ENCODE assay signal across 25 cellular contexts in the genomic region with DNA sequence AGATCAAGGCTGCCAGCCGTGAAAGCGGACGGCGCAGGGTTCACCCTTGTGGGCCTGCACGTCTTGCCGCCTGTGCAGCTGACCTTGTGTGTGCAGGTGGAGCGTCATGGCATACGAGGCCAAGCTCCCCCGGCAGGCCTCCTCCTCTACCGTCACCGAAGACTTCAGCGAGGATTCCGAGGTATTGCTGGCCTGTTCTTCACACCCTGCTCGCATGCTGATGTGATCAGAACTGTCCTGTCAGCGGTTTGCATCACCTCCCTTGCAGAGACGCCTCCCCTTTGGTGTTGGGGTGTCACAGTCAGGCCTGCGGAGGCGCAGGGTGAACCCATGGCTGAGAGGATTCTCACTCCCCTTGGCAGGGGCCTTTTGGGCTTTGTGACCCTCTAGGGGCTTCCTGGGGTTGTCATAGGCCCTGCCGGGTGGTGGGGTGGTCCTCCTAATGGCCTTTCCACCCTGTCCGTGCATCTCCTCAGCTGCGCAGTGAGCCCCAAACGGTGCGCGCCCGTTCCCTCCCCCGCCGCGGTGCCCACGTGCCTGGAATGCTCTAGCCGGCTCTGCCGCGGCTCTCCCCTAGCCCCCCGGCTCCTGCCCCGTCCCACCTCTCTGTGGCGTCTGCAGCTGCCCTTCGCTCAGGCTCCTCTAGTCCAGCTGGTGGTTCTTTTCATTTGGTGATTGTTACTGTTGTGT.
DNase-seq lines count a peak whose midpoint lies in the region; FAIRE-seq and TF ChIP-seq lines count a peak whose summit lies in the region.
"Had no signal": no experiment of that assay in that cellular context is flagged by ENCODE, and none has a peak within 500 bp of the region (broad histone marks: within the 10 kb centered on the region; RNA-seq: fewer than 3 reads in every experiment).

No MANE protein-coding gene starts in this region.

- no peak overlapping the region for H3K4me3 Mint-ChIP-seq in T-helper 1 cell treated with Interleukin-12 subunit alpha and Interleukin-12 subunit beta and Interleukin-4 antibody, amounts not matched to agents 30 μg/mL and 1 μg/mL, for 36 hours
- H3K4me3 Mint-ChIP-seq in neural progenitor cell, result no peak overlapping the region
- H3K4me3 Mint-ChIP-seq: naive thymus-derived CD8-positive, alpha-beta T cell; stimulated activated naive CD8-positive, alpha-beta T cell treated with anti-CD3 and anti-CD28 coated beads, Interleukin-15, Interleukin-2, amounts not matched to agents 100 ng/mL and 50 ng/mL, for 24 hours; type B pancreatic cell had no signal

- H3K4me2 ChIP-seq in neural progenitor cell, result no peak overlapping the region

- no peak for DNase-seq in T-helper 1 cell
- no peak for DNase-seq in SK-N-MC (ENCODE audit: low read depth, low spot score)
- peak; percentile 61 for DNase-seq in kidney
- peak; percentile 75 for DNase-seq in posterior vena cava (ENCODE audit: low spot score)
- DNase-seq in NCI-H748 treated with DMSO at 0.1 percent for 48 hours (lab: John Stamatoyannopoulos, UW), result no peak
- no peak for DNase-seq in neural progenitor cell (ENCODE audit: low spot score)
- no peak for DNase-seq in NCI-H345 treated with DMSO at 0.1 percent for 48 hours (lab: John Stamatoyannopoulos, UW; ENCODE audit: unreplicated experiment)
- DNase-seq: 8988T; activated T-cell treated with anti-CD3 and anti-CD28 coated beads, Interleukin-2, amount 50 U/mL, for 48 hours; AML-193; body of pancreas; DMS53; effector CD8-positive, alpha-beta T cell; GF-D8; MM.1S; NCI-H1417 treated with DMSO at 0.1 percent for 48 hours; stimulated activated CD4-positive, alpha-beta T cell treated with anti-CD3 and anti-CD28 coated beads, Interleukin-4, amount 100 ng/mL, for 4 hours; T-helper 9 cell had no signal

- no peak for TF ChIP-seq CTCF in kidney (IDR thresholded peaks at IDR 0.05; ENCODE audit: borderline replicate concordance, extremely low read depth, insufficient read depth)
- no peak for TF ChIP-seq CTCF in neural progenitor cell (IDR thresholded peaks at IDR 0.05)

- H3K9ac ChIP-seq in SK-N-MC (ENCODE audit: insufficient read length) (no peak overlapping the region), kidney (ENCODE audit: low read length in 2 of 2) (no peak overlapping the region), neural progenitor cell (no peak overlapping the region)

- no peaks in the 10 kb centered on the region for H4K20me1 ChIP-seq in neural progenitor cell (ENCODE audit: low read depth)

- no peaks in the 10 kb centered on the region for H3K9me3 Mint-ChIP-seq in T-helper 1 cell treated with Interleukin-12 subunit alpha and Interleukin-12 subunit beta and Interleukin-4 antibody, amounts not matched to agents 30 μg/mL and 1 μg/mL, for 36 hours
- no peaks in the 10 kb centered on the region for H3K9me3 Mint-ChIP-seq in neural progenitor cell
- H3K9me3 Mint-ChIP-seq: naive thymus-derived CD8-positive, alpha-beta T cell; stimulated activated naive CD8-positive, alpha-beta T cell treated with anti-CD3 and anti-CD28 coated beads, Interleukin-15, Interleukin-2, amounts not matched to agents 100 ng/mL and 50 ng/mL, for 24 hours; type B pancreatic cell had no signal

- peak overlapping the region; percentile 35; the same call in 1 of the 2 replicates for H3K27ac ChIP-seq in SK-N-MC
- H3K27ac ChIP-seq in kidney (ENCODE audit: low read depth in 2 of 2, low read length in 2 of 2), result no peak overlapping the region
- no peak overlapping the region for H3K27ac ChIP-seq in neural progenitor cell
- H3K27ac ChIP-seq: body of pancreas, esophagus muscularis mucosa had no signal

- no peaks in the 10 kb centered on the region for H3K27me3 Mint-ChIP-seq in T-helper 1 cell treated with Interleukin-12 subunit alpha and Interleukin-12 subunit beta and Interleukin-4 antibody, amounts not matched to agents 30 μg/mL and 1 μg/mL, for 36 hours (ENCODE audit: low read depth)
- H3K27me3 Mint-ChIP-seq in neural progenitor cell (ENCODE audit: insufficient read depth, low read depth), result peaks cover 7% of the 10 kb centered on the region
- H3K27me3 Mint-ChIP-seq: naive thymus-derived CD8-positive, alpha-beta T cell; stimulated activated naive CD8-positive, alpha-beta T cell treated with anti-CD3 and anti-CD28 coated beads, Interleukin-15, Interleukin-2, amounts not matched to agents 100 ng/mL and 50 ng/mL, for 24 hours; type B pancreatic cell had no signal

- H3K79me2 ChIP-seq in neural progenitor cell (ENCODE audit: low read depth), result no peaks in the 10 kb centered on the region

- H3K9me3 ChIP-seq in SK-N-MC (ENCODE audit: low read depth, low read length) (no peaks in the 10 kb centered on the region), kidney (ENCODE audit: control insufficient read depth in 1 of 2, low read length in 2 of 2) (no peaks in the 10 kb centered on the region), neural progenitor cell (ENCODE audit: low read depth) (no peaks in the 10 kb centered on the region)
- H3K9me3 ChIP-seq: body of pancreas, esophagus muscularis mucosa, gastrocnemius medialis, HAP-1 had no signal

- H3K36me3 Mint-ChIP-seq in T-helper 1 cell treated with Interleukin-12 subunit alpha and Interleukin-12 subunit beta and Interleukin-4 antibody, amounts not matched to agents 30 μg/mL and 1 μg/mL, for 36 hours (ENCODE audit: low read depth), result peaks cover 18% of the 10 kb centered on the region
- H3K36me3 Mint-ChIP-seq in neural progenitor cell, result peaks cover 18% of the 10 kb centered on the region

- H3K27ac Mint-ChIP-seq in T-helper 1 cell treated with Interleukin-12 subunit alpha and Interleukin-12 subunit beta and Interleukin-4 antibody, amounts not matched to agents 30 μg/mL and 1 μg/mL, for 36 hours, result peak overlapping the region; percentile 50
- no peak overlapping the region for H3K27ac Mint-ChIP-seq in neural progenitor cell
- H3K27ac Mint-ChIP-seq: stimulated activated naive CD8-positive, alpha-beta T cell treated with anti-CD3 and anti-CD28 coated beads, Interleukin-15, Interleukin-2, amounts not matched to agents 100 ng/mL and 50 ng/mL, for 24 hours; type B pancreatic cell had no signal

- H3K36me3 ChIP-seq in SK-N-MC (ENCODE audit: insufficient read depth, low read length), result peaks cover 86% of the 10 kb centered on the region
- peaks cover under 1 to 6% of the 10 kb centered on the region in 2 donors for H3K36me3 ChIP-seq in kidney (ENCODE audit: control insufficient read depth in 1 of 2, insufficient read depth in 2 of 2, low read length in 2 of 2)
- no peaks in the 10 kb centered on the region for H3K36me3 ChIP-seq in neural progenitor cell

- no peak overlapping the region for H2AFZ ChIP-seq in neural progenitor cell (replicated peaks)

- H3K27me3 ChIP-seq in neural progenitor cell, result no peaks in the 10 kb centered on the region
- H3K27me3 ChIP-seq: body of pancreas, esophagus muscularis mucosa, gastrocnemius medialis had no signal

- no peaks in the 10 kb centered on the region for H3K4me1 ChIP-seq in kidney (ENCODE audit: control insufficient read depth in 1 of 2, insufficient read depth in 1 of 2, low read depth in 1 of 2, low read length in 2 of 2)
- H3K4me1 ChIP-seq in neural progenitor cell, result peaks cover 4% of the 10 kb centered on the region
- H3K4me1 ChIP-seq: body of pancreas had no signal

- H3K4me3 ChIP-seq in SK-N-MC, result no peak overlapping the region
- no peak overlapping the region for H3K4me3 ChIP-seq in kidney (ENCODE audit: low read length in 2 of 2)
- H3K4me3 ChIP-seq in neural progenitor cell, result no peak overlapping the region
- H3K4me3 ChIP-seq: body of pancreas, esophagus muscularis mucosa, gastrocnemius medialis, HAP-1 had no signal

- FAIRE-seq in kidney (lab: Jason Lieb, UNC), result no peak

- intact Hi-C loops in kidney (cut with DNase I) (no loop called here), posterior vena cava (cut with DNase I) (loop anchor here (5.0 to 10.0 kb wide), 3 partner anchors 92 to 496 kb away; a partner anchor contains a TSS)

- no peaks in the 10 kb centered on the region for H3F3A ChIP-seq in neural progenitor cell (ENCODE audit: low read depth)

- H3K4me1 Mint-ChIP-seq in T-helper 1 cell treated with Interleukin-12 subunit alpha and Interleukin-12 subunit beta and Interleukin-4 antibody, amounts not matched to agents 30 μg/mL and 1 μg/mL, for 36 hours (ENCODE audit: low read depth), result peaks cover 14% of the 10 kb centered on the region
- peaks cover 14% of the 10 kb centered on the region for H3K4me1 Mint-ChIP-seq in neural progenitor cell

Comparison
In these comparisons a context has a peak if more than half of its experiments do, and no peak if none do; other contexts are left out.
1. DNase-seq: peak in kidney (single experiment) and posterior vena cava (single experiment); none in T-helper 1 cell (0 of 5), SK-N-MC (single experiment), NCI-H748 treated with DMSO at 0.1 percent for 48 hours (single experiment), neural progenitor cell (single experiment) and NCI-H345 treated with DMSO at 0.1 percent for 48 hours (single experiment).